Comparison of ENCODE assay signal across 8 cellular contexts in the genomic region with DNA sequence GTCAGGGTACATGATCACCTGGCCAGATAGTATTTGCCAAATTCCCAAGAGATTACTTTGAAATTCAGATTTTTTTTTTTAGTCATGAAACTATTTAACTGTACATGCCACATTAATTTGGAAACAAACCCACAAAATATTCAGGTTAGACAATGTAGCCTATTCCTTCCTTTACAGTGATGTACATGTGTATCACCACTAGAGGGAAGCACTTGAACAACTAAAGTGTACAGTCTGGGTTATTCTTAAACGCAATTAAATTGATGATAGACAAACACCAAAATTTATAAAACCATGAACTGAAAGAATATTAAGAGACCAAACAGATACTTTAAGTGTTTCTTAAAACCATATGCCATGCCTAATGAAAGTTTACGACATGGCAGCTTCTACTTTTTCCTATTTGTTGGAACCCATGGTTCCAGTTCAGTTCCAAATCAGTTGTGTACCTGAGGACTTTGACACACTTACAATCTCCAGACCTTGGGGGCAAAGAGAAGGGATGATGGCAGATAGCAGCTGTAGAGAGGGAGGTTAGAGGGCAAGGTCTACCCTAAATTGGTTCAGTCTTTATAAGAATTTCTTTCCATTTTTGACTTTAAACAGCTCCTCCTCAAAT. TPM values are rescaled to one million over a fixed set of nuclear protein-coding genes. Genes with fewer than 3 reads are reported as not detected.
DNase-seq lines count a peak whose midpoint lies in the region; ATAC-seq and TF ChIP-seq lines count a peak whose summit lies in the region.

No MANE protein-coding gene starts in this region.

- TF ChIP-seq CTCF in left lung (IDR thresholded peaks at IDR 0.05) (peak; percentile 61 to 85), uterus (IDR thresholded peaks at IDR 0.05) (peak; percentile 36 to 51 (median 44))

- intact Hi-C loops in left lung (cut with DNase I), result loop anchor here in 1 of 2 donors (10.0 kb wide), 2 partner anchors 88 to 182 kb away; no protein-coding TSS in a partner anchor
- intact Hi-C loops in uterus (cut with DNase I; ENCODE audit: low total_unique reads), result no loop called here

- H3K4me1 ChIP-seq in left lung, result peaks cover 0 to 30% of the 10 kb centered on the region in 2 donors
- H3K4me1 ChIP-seq in uterus, result no peaks in the 10 kb centered on the region

- DNase-seq in EL (peak; percentile 25), NCI-H82 (lab: John Stamatoyannopoulos, UW) (peak; percentile 73), left lung (no peak), uterus (no peak)
- DNase-seq in central memory CD8-positive, alpha-beta T cell (ENCODE audit: low spot score in 2 of 2), result no peak
- DNase-seq in effector CD8-positive, alpha-beta T cell (lab: John Stamatoyannopoulos, UW), result no peak

- H3K27me3 ChIP-seq in left lung, result peaks cover 0 to 2% of the 10 kb centered on the region in 2 donors
- no peaks in the 10 kb centered on the region for H3K27me3 ChIP-seq in uterus

- peaks cover 33% of the 10 kb centered on the region for H3K27me3 Mint-ChIP-seq in central memory CD8-positive, alpha-beta T cell

- H3K4me3 Mint-ChIP-seq in central memory CD8-positive, alpha-beta T cell, result no peak overlapping the region

- H3K36me3 ChIP-seq in left lung (no peaks in the 10 kb centered on the region), uterus (no peaks in the 10 kb centered on the region)

- no peak for TF ChIP-seq POLR2A in uterus (IDR thresholded peaks at IDR 0.05)

- H3K4me1 Mint-ChIP-seq in central memory CD8-positive, alpha-beta T cell, result no peaks in the 10 kb centered on the region

- H3K27ac Mint-ChIP-seq in central memory CD8-positive, alpha-beta T cell (ENCODE audit: low read depth), result no peak overlapping the region

- peak; percentile 82 for ATAC-seq in GM19463 (IDR thresholded peaks at IDR 0.05; ENCODE audit: unreplicated experiment)
- peak; percentile 83 for ATAC-seq in HG03378 (IDR thresholded peaks at IDR 0.05; ENCODE audit: unreplicated experiment)
- peak; percentile 60 for ATAC-seq in central memory CD8-positive, alpha-beta T cell (replicated peaks; ENCODE audit: extremely low read depth, poor library complexity, severe bottlenecking)
- ATAC-seq in left lung, result peak; percentile 96

- H3K27ac ChIP-seq in left lung, result peak overlapping the region in 1 of 2 donors; percentile 21
- no peak overlapping the region for H3K27ac ChIP-seq in uterus

- no peaks in the 10 kb centered on the region for H3K36me3 Mint-ChIP-seq in central memory CD8-positive, alpha-beta T cell (ENCODE audit: insufficient read depth)

- no peaks in the 10 kb centered on the region for H3K9me3 ChIP-seq in left lung
- no peaks in the 10 kb centered on the region for H3K9me3 ChIP-seq in uterus

- no peaks in the 10 kb centered on the region for H3K9me3 Mint-ChIP-seq in central memory CD8-positive, alpha-beta T cell

- H3K4me3 ChIP-seq in left lung, result no peak overlapping the region
- no peak overlapping the region for H3K4me3 ChIP-seq in uterus

RNA-seq across cellular contexts. Expression of a gene that starts 52.8 kb away (rescaled TPM):
- 10 to 100 TPM; 12.2 to 20.1 TPM for total RNA-seq in left lung
- 1 to 10 TPM in 2 of 4 donors, under 1 TPM in 1, not detected in 1; 0.29 to 3.7 (median 2.1) TPM for total RNA-seq in uterus

Comparison
In these comparisons a context has a peak if more than half of its experiments do, and no peak if none do; other contexts are left out.
1. DNase-seq: peak in EL (single experiment) and NCI-H82 (single experiment); none in central memory CD8-positive, alpha-beta T cell (0 of 2), left lung (0 of 2), uterus (0 of 2) and effector CD8-positive, alpha-beta T cell (single experiment).
2. Peak in every context shown above with its lines, with median percentiles within 50 percentile points of each other: ATAC-seq.